34 cellular contexts compared by ENCODE assay signal in genomic region chr16:83930730-83931500, GRCh38. TPM values are rescaled to one million over a fixed set of nuclear protein-coding genes. Genes with fewer than 3 reads are reported as not detected.
"Had no signal": no experiment of that assay in that cellular context is flagged by ENCODE, and none has a peak within 500 bp of the region (broad histone marks: within the 10 kb centered on the region; RNA-seq: fewer than 3 reads in every experiment).

No MANE protein-coding gene starts in this region.

- H3K9me3 ChIP-seq: ascending aorta, MG63, SJCRH30 had no signal

- DNase-seq: activated CD4-positive, alpha-beta T cell treated with anti-CD3 and anti-CD28 coated beads, Interleukin-2, amount 10 ng/mL, durations not matched to agents 24 days and 14 days; activated CD4-positive, alpha-beta T cell treated with anti-CD3 and anti-CD28 coated beads, Interleukin-2, amount 50 U/mL, for 4 hours; activated CD8-positive, alpha-beta T cell treated with anti-CD3 and anti-CD28 coated beads for 36 hours; activated effector memory CD4-positive, alpha-beta T cell treated with anti-CD3 and anti-CD28 coated beads, Interleukin-2, amount 50 U/mL, for 16 hours; activated naive CD4-positive, alpha-beta T cell; activated naive CD8-positive, alpha-beta T cell treated with anti-CD3 and anti-CD28 coated beads, Interleukin-2, amount 10 ng/mL, durations not matched to agents 7 days and 5 days; activated T-cell treated with anti-CD3 and anti-CD28 coated beads, Interleukin-2, amount 50 U/mL, for 1 hour; activated T-cell treated with anti-CD3 and anti-CD28 coated beads, Interleukin-2, amount 50 U/mL, for 72 hours; amygdala; Kasumi-1; MG63; NCI-H1048; NCI-H1105 treated with DMSO at 0.1 percent for 48 hours; NCI-H1436; NCI-H1694; NCI-H1930; NCI-H2081 treated with DMSO at 0.1 percent for 48 hours; NCI-H226; NCI-H446 treated with DMSO at 0.1 percent for 48 hours; NCI-H526; NCI-H748 treated with DMSO at 0.1 percent for 48 hours; NK-92 treated with Interleukin-12 subunit alpha and Interleukin-12 subunit beta, amount 100 ng/mL, for 24 hours; PC-9; SHP77; SJCRH30 had no signal

- H3K27me3 ChIP-seq: ascending aorta, MG63, SJCRH30 had no signal

- FAIRE-seq: RCC 7860, TTC549 had no signal

- H3K4me3 ChIP-seq: ascending aorta, MG63, PC-9, SJCRH30, SK-N-MC had no signal

- H3K36me3 ChIP-seq: MG63, SJCRH30 had no signal

- ATAC-seq: activated CD8-positive, alpha-beta T cell treated with anti-CD3 and anti-CD28 coated beads for 36 hours; activated T-helper 17 cell treated with anti-CD3 and anti-CD28 coated beads, Interleukin-2, amount 50 U/mL, for 72 hours had no signal

- H3K4me2 ChIP-seq: PC-9 had no signal

- H2AFZ ChIP-seq: PC-9 had no signal

- H3K27ac ChIP-seq: ascending aorta, PC-9, SJCRH30, SK-N-MC had no signal

RNA-seq across cellular contexts. Expression of gene NECAB2, which starts 37.1 kb away (rescaled TPM):
- total RNA-seq: activated CD4-positive, alpha-beta T cell treated with anti-CD3 and anti-CD28 coated beads, Interleukin-2, amount 10 ng/mL, durations not matched to agents 24 days and 14 days; activated CD8-positive, alpha-beta memory T cell treated with anti-CD3 and anti-CD28 coated beads for 36 hours; activated CD8-positive, alpha-beta T cell treated with anti-CD3 and anti-CD28 coated beads for 36 hours; activated naive CD8-positive, alpha-beta T cell treated with anti-CD3 and anti-CD28 coated beads, Interleukin-2, amount 10 ng/mL, durations not matched to agents 7 days and 5 days; activated T-helper 17 cell treated with anti-CD3 and anti-CD28 coated beads, Interleukin-2, amount 50 U/mL, for 72 hours; ascending aorta; OCI-LY7; T-helper 1 cell treated with Interleukin-12 subunit alpha and Interleukin-12 subunit beta and Interleukin-4 antibody, amounts not matched to agents 30 ng/mL and 1 ng/mL, for 36 hours; T-helper 2 cell treated with Interferon-gamma antibody and Interleukin-4, amounts not matched to agents 100 ng/mL and 5 ng/mL, for 36 hours had no signal
